ENCODE assay signal across 1 cellular context in the genomic region with DNA sequence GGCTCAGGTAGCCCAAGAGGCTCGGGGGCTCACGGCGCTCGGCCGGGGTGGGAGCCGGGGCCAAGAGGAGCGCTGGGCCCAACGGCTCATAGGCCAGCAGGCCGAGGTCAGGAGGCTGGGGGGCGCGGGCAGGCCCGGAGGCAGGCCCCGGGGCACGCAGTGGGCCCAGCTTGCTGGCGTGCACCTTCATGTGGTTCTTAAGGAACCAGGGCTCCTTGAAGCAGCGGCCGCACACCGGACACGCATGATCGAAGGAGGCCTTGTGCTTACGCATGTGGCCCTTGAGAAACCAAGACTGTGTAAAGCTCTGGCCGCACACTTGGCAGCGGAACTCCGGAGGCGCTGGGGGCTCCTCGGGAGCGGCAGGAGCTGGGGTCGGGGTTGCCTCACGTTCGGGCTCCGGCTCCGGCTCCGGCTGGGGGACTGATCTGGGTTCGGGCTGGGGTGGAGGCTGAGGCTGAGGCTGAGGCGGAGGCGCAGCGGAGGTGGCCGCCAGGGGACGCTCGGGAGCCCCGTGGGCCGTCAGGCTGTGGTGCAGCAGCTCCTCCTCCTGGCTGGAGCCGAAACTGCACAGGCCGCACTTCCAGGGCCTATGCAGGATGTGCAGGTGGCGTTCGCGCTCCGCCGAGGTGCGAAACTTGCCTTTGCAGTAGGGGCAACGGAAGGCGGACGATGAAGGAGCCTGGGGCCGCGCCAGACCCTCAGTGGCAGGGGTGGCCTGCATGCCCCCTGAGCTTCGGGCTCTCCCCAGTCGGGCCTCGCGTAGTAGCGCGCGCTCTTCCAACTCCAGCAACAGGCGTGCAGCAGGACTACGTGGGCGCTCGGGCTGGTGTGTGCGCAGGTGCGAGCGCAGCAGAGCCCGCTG.
TF ChIP-seq lines count a peak whose summit lies in the region.

No MANE protein-coding gene starts in this region.

TF ChIP-seq in HepG2, 621 proteins besides CTCF, POLR2A, EP300 and RAD21 (continued from another document and continues in another):
- TF ChIP-seq, protein P1, sequence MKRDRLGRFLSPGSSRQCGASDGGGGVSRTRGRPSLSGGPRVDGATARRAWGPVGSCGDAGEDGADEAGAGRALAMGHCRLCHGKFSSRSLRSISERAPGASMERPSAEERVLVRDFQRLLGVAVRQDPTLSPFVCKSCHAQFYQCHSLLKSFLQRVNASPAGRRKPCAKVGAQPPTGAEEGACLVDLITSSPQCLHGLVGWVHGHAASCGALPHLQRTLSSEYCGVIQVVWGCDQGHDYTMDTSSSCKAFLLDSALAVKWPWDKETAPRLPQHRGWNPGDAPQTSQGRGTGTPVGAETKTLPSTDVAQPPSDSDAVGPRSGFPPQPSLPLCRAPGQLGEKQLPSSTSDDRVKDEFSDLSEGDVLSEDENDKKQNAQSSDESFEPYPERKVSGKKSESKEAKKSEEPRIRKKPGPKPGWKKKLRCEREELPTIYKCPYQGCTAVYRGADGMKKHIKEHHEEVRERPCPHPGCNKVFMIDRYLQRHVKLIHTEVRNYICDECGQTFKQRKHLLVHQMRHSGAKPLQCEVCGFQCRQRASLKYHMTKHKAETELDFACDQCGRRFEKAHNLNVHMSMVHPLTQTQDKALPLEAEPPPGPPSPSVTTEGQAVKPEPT (CRISPR knock-in tag; IDR thresholded peaks at IDR 0.05; ENCODE audit: low read depth), result peak; percentile 91
- TF ChIP-seq ZNF891 (CRISPR knock-in tag; IDR thresholded peaks at IDR 0.05) (no peak; the same call in 1 of the 2 replicates), ZFP36 (IDR thresholded peaks at IDR 0.05; ENCODE audit: borderline replicate concordance, low read depth, low read length, partially characterized antibody) (peak; percentile 69), ZZZ3 (CRISPR knock-in tag; IDR thresholded peaks at IDR 0.05; ENCODE audit: borderline replicate concordance) (peak; percentile 77; the same call in 1 of the 2 replicates), FOXK1 (CRISPR knock-in tag; IDR thresholded peaks at IDR 0.05; ENCODE audit: borderline replicate concordance, low read depth) (peak; percentile 70; the same call in 1 of the 2 replicates), BORCS8-MEF2B (CRISPR knock-in tag; IDR thresholded peaks at IDR 0.05) (peak; percentile 94), KDM6A (CRISPR knock-in tag; IDR thresholded peaks at IDR 0.05; ENCODE audit: low read depth) (no peak), SAFB2 (CRISPR knock-in tag; IDR thresholded peaks at IDR 0.05; ENCODE audit: borderline replicate concordance, low read depth) (peak; percentile 92), ZNF589 (CRISPR knock-in tag; conservative IDR thresholded peaks at IDR 0.05) (no peak; the same call in 1 of the 2 replicates), CC2D1A (CRISPR knock-in tag; IDR thresholded peaks at IDR 0.05) (no peak), SOX5 (CRISPR knock-in tag; IDR thresholded peaks at IDR 0.05; ENCODE audit: borderline replicate concordance) (peak; percentile 60), RORA (CRISPR knock-in tag; IDR thresholded peaks at IDR 0.05) (no peak), PHF5A (CRISPR knock-in tag; IDR thresholded peaks at IDR 0.05; ENCODE audit: low read depth, unreplicated experiment) (peak; percentile 82), HOXA5 (CRISPR knock-in tag; IDR thresholded peaks at IDR 0.05) (peak; percentile 92), ZC3H4 (CRISPR knock-in tag; IDR thresholded peaks at IDR 0.05; ENCODE audit: borderline replicate concordance) (no peak), SALL1 (CRISPR knock-in tag; IDR thresholded peaks at IDR 0.05) (peak; percentile 94), ZNF329 (CRISPR knock-in tag; IDR thresholded peaks at IDR 0.05; ENCODE audit: low read depth) (0 out of 2 replicates have a peak, but pooled peaks have one; percentile 80), XBP1 (CRISPR knock-in tag; IDR thresholded peaks at IDR 0.05) (no peak), POGZ (CRISPR knock-in tag; IDR thresholded peaks at IDR 0.05) (peak; percentile 94), ZFY (CRISPR knock-in tag; IDR thresholded peaks at IDR 0.05) (peak; percentile 86), NFRKB (IDR thresholded peaks at IDR 0.05) (no peak), ZNF614 (CRISPR knock-in tag; IDR thresholded peaks at IDR 0.05; ENCODE audit: borderline replicate concordance) (peak; percentile 89; the same call in 1 of the 2 replicates), ZNF768 (CRISPR knock-in tag; IDR thresholded peaks at IDR 0.05) (peak; percentile 80), HOXA9 (CRISPR knock-in tag; IDR thresholded peaks at IDR 0.05; ENCODE audit: borderline replicate concordance) (0 out of 2 replicates have a peak, but pooled peaks have one; percentile 66), ZNF709 (CRISPR knock-in tag; IDR thresholded peaks at IDR 0.05) (peak; percentile 87), MIER3 (CRISPR knock-in tag; IDR thresholded peaks at IDR 0.05; ENCODE audit: borderline replicate concordance) (peak; percentile 91), ZNF101 (CRISPR knock-in tag; IDR thresholded peaks at IDR 0.05; ENCODE audit: borderline replicate concordance, low read depth) (no peak; the same call in 1 of the 2 replicates), ZNF782 (CRISPR knock-in tag; IDR thresholded peaks at IDR 0.05; ENCODE audit: borderline replicate concordance) (peak; percentile 85), ZNF569 (CRISPR knock-in tag; IDR thresholded peaks at IDR 0.05; ENCODE audit: borderline replicate concordance) (no peak), ZNF747 (CRISPR knock-in tag; IDR thresholded peaks at IDR 0.05; ENCODE audit: borderline replicate concordance) (peak; percentile 96; the same call in 1 of the 2 replicates), ZNF605 (CRISPR knock-in tag; IDR thresholded peaks at IDR 0.05) (no peak), CENPT (CRISPR knock-in tag; IDR thresholded peaks at IDR 0.05; ENCODE audit: low read depth) (peak; percentile 84; the same call in 1 of the 2 replicates), JUNB (CRISPR knock-in tag; IDR thresholded peaks at IDR 0.05; ENCODE audit: borderline replicate concordance) (no peak), ZNF547 (CRISPR knock-in tag; IDR thresholded peaks at IDR 0.05) (peak; percentile 90), SRSF1 (optimal IDR thresholded peaks at IDR 0.05; ENCODE audit: low read depth, low read length) (peak; percentile 92), ZNF746 (CRISPR knock-in tag; IDR thresholded peaks at IDR 0.05) (peak; percentile 67)
- TF ChIP-seq, protein P2, sequence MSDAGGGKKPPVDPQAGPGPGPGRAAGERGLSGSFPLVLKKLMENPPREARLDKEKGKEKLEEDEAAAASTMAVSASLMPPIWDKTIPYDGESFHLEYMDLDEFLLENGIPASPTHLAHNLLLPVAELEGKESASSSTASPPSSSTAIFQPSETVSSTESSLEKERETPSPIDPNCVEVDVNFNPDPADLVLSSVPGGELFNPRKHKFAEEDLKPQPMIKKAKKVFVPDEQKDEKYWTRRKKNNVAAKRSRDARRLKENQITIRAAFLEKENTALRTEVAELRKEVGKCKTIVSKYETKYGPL (CRISPR knock-in tag; IDR thresholded peaks at IDR 0.05), result no peak
- TF ChIP-seq, protein P3, sequence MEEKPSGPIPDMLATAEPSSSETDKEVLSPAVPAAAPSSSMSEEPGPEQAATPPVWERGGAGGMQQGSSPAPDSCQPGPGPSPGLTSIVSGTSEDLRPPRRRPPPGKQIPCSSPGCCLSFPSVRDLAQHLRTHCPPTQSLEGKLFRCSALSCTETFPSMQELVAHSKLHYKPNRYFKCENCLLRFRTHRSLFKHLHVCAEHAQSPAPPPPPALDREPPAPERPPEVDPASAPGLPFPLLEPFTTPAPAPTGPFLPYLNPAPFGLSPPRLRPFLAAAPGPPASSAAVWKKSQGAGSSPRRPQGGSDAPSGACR (CRISPR knock-in tag; IDR thresholded peaks at IDR 0.05), result peak; percentile 96
- TF ChIP-seq, protein P4, sequence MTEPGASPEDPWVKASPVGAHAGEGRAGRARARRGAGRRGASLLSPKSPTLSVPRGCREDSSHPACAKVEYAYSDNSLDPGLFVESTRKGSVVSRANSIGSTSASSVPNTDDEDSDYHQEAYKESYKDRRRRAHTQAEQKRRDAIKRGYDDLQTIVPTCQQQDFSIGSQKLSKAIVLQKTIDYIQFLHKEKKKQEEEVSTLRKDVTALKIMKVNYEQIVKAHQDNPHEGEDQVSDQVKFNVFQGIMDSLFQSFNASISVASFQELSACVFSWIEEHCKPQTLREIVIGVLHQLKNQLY (CRISPR knock-in tag; IDR thresholded peaks at IDR 0.05), result peak; percentile 59; the same call in 1 of the 2 replicates
- TF ChIP-seq, protein P5, sequence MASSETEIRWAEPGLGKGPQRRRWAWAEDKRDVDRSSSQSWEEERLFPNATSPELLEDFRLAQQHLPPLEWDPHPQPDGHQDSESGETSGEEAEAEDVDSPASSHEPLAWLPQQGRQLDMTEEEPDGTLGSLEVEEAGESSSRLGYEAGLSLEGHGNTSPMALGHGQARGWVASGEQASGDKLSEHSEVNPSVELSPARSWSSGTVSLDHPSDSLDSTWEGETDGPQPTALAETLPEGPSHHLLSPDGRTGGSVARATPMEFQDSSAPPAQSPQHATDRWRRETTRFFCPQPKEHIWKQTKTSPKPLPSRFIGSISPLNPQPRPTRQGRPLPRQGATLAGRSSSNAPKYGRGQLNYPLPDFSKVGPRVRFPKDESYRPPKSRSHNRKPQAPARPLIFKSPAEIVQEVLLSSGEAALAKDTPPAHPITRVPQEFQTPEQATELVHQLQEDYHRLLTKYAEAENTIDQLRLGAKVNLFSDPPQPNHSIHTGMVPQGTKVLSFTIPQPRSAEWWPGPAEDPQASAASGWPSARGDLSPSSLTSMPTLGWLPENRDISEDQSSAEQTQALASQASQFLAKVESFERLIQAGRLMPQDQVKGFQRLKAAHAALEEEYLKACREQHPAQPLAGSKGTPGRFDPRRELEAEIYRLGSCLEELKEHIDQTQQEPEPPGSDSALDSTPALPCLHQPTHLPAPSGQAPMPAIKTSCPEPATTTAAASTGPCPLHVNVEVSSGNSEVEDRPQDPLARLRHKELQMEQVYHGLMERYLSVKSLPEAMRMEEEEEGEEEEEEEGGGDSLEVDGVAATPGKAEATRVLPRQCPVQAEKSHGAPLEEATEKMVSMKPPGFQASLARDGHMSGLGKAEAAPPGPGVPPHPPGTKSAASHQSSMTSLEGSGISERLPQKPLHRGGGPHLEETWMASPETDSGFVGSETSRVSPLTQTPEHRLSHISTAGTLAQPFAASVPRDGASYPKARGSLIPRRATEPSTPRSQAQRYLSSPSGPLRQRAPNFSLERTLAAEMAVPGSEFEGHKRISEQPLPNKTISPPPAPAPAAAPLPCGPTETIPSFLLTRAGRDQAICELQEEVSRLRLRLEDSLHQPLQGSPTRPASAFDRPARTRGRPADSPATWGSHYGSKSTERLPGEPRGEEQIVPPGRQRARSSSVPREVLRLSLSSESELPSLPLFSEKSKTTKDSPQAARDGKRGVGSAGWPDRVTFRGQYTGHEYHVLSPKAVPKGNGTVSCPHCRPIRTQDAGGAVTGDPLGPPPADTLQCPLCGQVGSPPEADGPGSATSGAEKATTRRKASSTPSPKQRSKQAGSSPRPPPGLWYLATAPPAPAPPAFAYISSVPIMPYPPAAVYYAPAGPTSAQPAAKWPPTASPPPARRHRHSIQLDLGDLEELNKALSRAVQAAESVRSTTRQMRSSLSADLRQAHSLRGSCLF (CRISPR knock-in tag; IDR thresholded peaks at IDR 0.05; ENCODE audit: borderline replicate concordance), result no peak
- TF ChIP-seq, protein P6, sequence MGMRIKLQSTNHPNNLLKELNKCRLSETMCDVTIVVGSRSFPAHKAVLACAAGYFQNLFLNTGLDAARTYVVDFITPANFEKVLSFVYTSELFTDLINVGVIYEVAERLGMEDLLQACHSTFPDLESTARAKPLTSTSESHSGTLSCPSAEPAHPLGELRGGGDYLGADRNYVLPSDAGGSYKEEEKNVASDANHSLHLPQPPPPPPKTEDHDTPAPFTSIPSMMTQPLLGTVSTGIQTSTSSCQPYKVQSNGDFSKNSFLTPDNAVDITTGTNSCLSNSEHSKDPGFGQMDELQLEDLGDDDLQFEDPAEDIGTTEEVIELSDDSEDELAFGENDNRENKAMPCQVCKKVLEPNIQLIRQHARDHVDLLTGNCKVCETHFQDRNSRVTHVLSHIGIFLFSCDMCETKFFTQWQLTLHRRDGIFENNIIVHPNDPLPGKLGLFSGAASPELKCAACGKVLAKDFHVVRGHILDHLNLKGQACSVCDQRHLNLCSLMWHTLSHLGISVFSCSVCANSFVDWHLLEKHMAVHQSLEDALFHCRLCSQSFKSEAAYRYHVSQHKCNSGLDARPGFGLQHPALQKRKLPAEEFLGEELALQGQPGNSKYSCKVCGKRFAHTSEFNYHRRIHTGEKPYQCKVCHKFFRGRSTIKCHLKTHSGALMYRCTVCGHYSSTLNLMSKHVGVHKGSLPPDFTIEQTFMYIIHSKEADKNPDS (CRISPR knock-in tag; IDR thresholded peaks at IDR 0.05), result peak; percentile 64; the same call in 1 of the 2 replicates
- TF ChIP-seq, protein P7, sequence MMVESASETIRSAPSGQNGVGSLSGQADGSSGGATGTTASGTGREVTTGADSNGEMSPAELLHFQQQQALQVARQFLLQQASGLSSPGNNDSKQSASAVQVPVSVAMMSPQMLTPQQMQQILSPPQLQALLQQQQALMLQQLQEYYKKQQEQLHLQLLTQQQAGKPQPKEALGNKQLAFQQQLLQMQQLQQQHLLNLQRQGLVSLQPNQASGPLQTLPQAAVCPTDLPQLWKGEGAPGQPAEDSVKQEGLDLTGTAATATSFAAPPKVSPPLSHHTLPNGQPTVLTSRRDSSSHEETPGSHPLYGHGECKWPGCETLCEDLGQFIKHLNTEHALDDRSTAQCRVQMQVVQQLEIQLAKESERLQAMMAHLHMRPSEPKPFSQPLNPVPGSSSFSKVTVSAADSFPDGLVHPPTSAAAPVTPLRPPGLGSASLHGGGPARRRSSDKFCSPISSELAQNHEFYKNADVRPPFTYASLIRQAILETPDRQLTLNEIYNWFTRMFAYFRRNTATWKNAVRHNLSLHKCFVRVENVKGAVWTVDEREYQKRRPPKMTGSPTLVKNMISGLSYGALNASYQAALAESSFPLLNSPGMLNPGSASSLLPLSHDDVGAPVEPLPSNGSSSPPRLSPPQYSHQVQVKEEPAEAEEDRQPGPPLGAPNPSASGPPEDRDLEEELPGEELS (CRISPR knock-in tag; IDR thresholded peaks at IDR 0.05), result peak; percentile 61; the same call in 1 of the 2 replicates
- TF ChIP-seq, protein P8, sequence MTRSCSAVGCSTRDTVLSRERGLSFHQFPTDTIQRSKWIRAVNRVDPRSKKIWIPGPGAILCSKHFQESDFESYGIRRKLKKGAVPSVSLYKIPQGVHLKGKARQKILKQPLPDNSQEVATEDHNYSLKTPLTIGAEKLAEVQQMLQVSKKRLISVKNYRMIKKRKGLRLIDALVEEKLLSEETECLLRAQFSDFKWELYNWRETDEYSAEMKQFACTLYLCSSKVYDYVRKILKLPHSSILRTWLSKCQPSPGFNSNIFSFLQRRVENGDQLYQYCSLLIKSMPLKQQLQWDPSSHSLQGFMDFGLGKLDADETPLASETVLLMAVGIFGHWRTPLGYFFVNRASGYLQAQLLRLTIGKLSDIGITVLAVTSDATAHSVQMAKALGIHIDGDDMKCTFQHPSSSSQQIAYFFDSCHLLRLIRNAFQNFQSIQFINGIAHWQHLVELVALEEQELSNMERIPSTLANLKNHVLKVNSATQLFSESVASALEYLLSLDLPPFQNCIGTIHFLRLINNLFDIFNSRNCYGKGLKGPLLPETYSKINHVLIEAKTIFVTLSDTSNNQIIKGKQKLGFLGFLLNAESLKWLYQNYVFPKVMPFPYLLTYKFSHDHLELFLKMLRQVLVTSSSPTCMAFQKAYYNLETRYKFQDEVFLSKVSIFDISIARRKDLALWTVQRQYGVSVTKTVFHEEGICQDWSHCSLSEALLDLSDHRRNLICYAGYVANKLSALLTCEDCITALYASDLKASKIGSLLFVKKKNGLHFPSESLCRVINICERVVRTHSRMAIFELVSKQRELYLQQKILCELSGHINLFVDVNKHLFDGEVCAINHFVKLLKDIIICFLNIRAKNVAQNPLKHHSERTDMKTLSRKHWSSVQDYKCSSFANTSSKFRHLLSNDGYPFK (CRISPR knock-in tag; IDR thresholded peaks at IDR 0.05; ENCODE audit: borderline replicate concordance), result peak; percentile 79; the same call in 1 of the 2 replicates
- TF ChIP-seq, protein P9, sequence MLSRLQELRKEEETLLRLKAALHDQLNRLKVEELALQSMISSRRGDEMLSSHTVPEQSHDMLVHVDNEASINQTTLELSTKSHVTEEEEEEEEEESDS (CRISPR knock-in tag; IDR thresholded peaks at IDR 0.05; ENCODE audit: borderline replicate concordance), result no peak
